8 cellular contexts compared by ENCODE assay signal in the genomic region with DNA sequence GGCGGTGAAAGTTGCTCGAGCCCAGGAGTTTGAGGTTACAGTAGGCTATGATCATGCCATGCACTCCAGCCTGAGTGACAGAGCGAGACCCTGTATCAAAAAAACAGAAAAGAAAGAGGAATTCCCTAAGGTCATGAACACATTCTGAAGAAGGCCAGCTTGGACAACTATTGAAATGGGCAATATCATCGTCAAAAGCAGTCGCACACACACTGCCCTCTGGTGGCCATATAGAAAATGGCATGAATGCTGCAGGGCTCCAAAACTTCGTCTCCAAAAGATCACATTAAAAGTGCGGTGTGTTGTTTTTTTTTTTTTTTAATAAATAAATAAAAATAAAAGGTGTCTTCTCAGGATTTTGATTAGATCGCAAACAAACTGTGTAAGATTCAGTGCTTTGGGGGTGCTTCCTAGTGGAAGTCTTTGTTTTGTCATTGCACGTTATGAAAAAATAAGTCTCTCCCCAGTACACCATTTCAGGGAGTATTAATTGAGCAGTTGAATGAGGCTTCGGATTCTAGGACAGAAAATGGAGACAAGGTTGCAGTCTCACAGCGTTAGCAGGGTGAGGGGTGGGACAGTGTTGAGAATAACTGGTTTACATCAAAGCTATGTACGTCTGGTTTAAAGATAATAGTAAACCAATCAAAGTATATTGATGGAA.
DNase-seq lines count a peak whose midpoint lies in the region; ATAC-seq lines count a peak whose summit lies in the region.

No MANE protein-coding gene starts in this region.

- no peak overlapping the region for H3K27ac Mint-ChIP-seq in activated CD8-positive, alpha-beta T cell treated with anti-CD3 and anti-CD28 coated beads, Interleukin-2, amount 10 ng/mL, durations not matched to agents 7 days and 5 days

- H3K4me1 Mint-ChIP-seq in activated CD8-positive, alpha-beta T cell treated with anti-CD3 and anti-CD28 coated beads, Interleukin-2, amount 10 ng/mL, durations not matched to agents 7 days and 5 days (ENCODE audit: low read depth) = no peaks in the 10 kb centered on the region

- H2BK15ac ChIP-seq in mesendoderm (replicated peaks; ENCODE audit: low read depth) = no peak overlapping the region

- H3K79me1 ChIP-seq in mesendoderm (ENCODE audit: low read length) = no peaks in the 10 kb centered on the region

- H3K4ac ChIP-seq in mesendoderm (ENCODE audit: low read depth, low read length) = no peak overlapping the region

- no peak overlapping the region for H4K8ac ChIP-seq in mesendoderm (ENCODE audit: low read depth, low read length)

- WGBS in mesendoderm (ENCODE audit: extremely low coverage, insufficient coverage, low lambda C conversion rate) = no CpG with 5 or more reads among the region's 12 CpGs

- no peak overlapping the region for H2BK120ac ChIP-seq in mesendoderm (ENCODE audit: low read depth, low read length)

- no peak overlapping the region for H3K4me3 Mint-ChIP-seq in activated CD8-positive, alpha-beta T cell treated with anti-CD3 and anti-CD28 coated beads, Interleukin-2, amount 10 ng/mL, durations not matched to agents 7 days and 5 days

- H3K18ac ChIP-seq in mesendoderm (ENCODE audit: low read length) = no peak overlapping the region

- no peak overlapping the region for H2BK5ac ChIP-seq in mesendoderm (ENCODE audit: low read length)

- POLR2A ChIA-PET in activated CD8-positive, alpha-beta T cell treated with anti-CD3 and anti-CD28 coated beads, Interleukin-2, amount 10 ng/mL, durations not matched to agents 7 days and 5 days (lab: Charles Lee) = no interaction called here

- no peaks in the 10 kb centered on the region for H3K27me3 ChIP-seq in mesendoderm (ENCODE audit: insufficient read depth, low read length, poor library complexity)

- H4K5ac ChIP-seq in mesendoderm (ENCODE audit: low read length) = no peak overlapping the region

- DNase-seq in NCI-H2227 (lab: John Stamatoyannopoulos, UW; ENCODE audit: unreplicated experiment) (peak; percentile 8), NCI-H2227 treated with DMSO at 0.1 percent for 48 hours (lab: John Stamatoyannopoulos, UW) (no peak), mesendoderm (peak; percentile 21), GDM1 (lab: John Stamatoyannopoulos, UW) (no peak)
- DNase-seq in activated CD8-positive, alpha-beta T cell treated with anti-CD3 and anti-CD28 coated beads, Interleukin-2, amount 10 ng/mL, durations not matched to agents 7 days and 5 days = peak; percentile 32
- DNase-seq in activated CD8-positive, alpha-beta memory T cell treated with anti-CD3 and anti-CD28 coated beads for 24 hours = no peak

- H3K4me3 ChIP-seq in mesendoderm (ENCODE audit: low read length) = no peak overlapping the region

- H2AK5ac ChIP-seq in mesendoderm (ENCODE audit: low read length) = no peak overlapping the region

- no peak overlapping the region for H3K27ac ChIP-seq in mesendoderm (ENCODE audit: low read depth, low read length)

- no peaks in the 10 kb centered on the region for H3K4me1 ChIP-seq in mesendoderm (ENCODE audit: control insufficient read depth, low read depth, low read length)

- H3K27me3 Mint-ChIP-seq in activated CD8-positive, alpha-beta T cell treated with anti-CD3 and anti-CD28 coated beads, Interleukin-2, amount 10 ng/mL, durations not matched to agents 7 days and 5 days (ENCODE audit: low read depth) = peaks cover 2% of the 10 kb centered on the region

- no peak overlapping the region for H3K56ac ChIP-seq in mesendoderm (ENCODE audit: low read length)

- H3K9ac ChIP-seq in mesendoderm (ENCODE audit: low read length) = no peak overlapping the region

- no peaks in the 10 kb centered on the region for H3K36me3 ChIP-seq in mesendoderm (ENCODE audit: control insufficient read depth, insufficient read depth, low read length)

- H3K36me3 Mint-ChIP-seq in activated CD8-positive, alpha-beta T cell treated with anti-CD3 and anti-CD28 coated beads, Interleukin-2, amount 10 ng/mL, durations not matched to agents 7 days and 5 days (ENCODE audit: low read depth) = no peaks in the 10 kb centered on the region

- CTCF ChIA-PET in activated CD8-positive, alpha-beta T cell treated with anti-CD3 and anti-CD28 coated beads, Interleukin-2, amount 10 ng/mL, durations not matched to agents 7 days and 5 days (lab: Charles Lee) = interaction anchor here (0.7 to 1.5 kb wide), 6 partner anchors 8 to 1070 kb away, joined by 3 to 8 read pairs (median 3); no protein-coding TSS in a partner anchor

- no peaks in the 10 kb centered on the region for H3K79me2 ChIP-seq in mesendoderm (ENCODE audit: control insufficient read depth, insufficient read depth, low read length)

- no peak overlapping the region for H3K4me2 ChIP-seq in mesendoderm (ENCODE audit: low read length)

- H3K9me3 Mint-ChIP-seq in activated CD8-positive, alpha-beta T cell treated with anti-CD3 and anti-CD28 coated beads, Interleukin-2, amount 10 ng/mL, durations not matched to agents 7 days and 5 days (ENCODE audit: insufficient read depth) = no peaks in the 10 kb centered on the region

- ATAC-seq in HG02759 (IDR thresholded peaks at IDR 0.05; ENCODE audit: unreplicated experiment) (peak; percentile 57), HG02623 (IDR thresholded peaks at IDR 0.05; ENCODE audit: unreplicated experiment) (no peak)
- no peak for ATAC-seq in activated CD8-positive, alpha-beta T cell treated with anti-CD3 and anti-CD28 coated beads, Interleukin-2, amount 10 ng/mL, durations not matched to agents 7 days and 5 days

- H3K23ac ChIP-seq in mesendoderm (ENCODE audit: low read length) = no peak overlapping the region

Comparison
In these comparisons a context has a peak if more than half of its experiments do, and no peak if none do; other contexts are left out.
1. DNase-seq: peak in NCI-H2227 (single experiment), activated CD8-positive, alpha-beta T cell treated with anti-CD3 and anti-CD28 coated beads, Interleukin-2, amount 10 ng/mL, durations not matched to agents 7 days and 5 days (single experiment) and mesendoderm (single experiment); none in NCI-H2227 treated with DMSO at 0.1 percent for 48 hours (single experiment), activated CD8-positive, alpha-beta memory T cell treated with anti-CD3 and anti-CD28 coated beads for 24 hours (single experiment) and GDM1 (single experiment).